ENCODE assay signal across 27 cellular contexts in genomic region chr18:54830260-54830659, GRCh38. TPM values are rescaled to one million over a fixed set of nuclear protein-coding genes. Genes with fewer than 3 reads are reported as not detected.
DNase-seq lines count a peak whose midpoint lies in the region; ATAC-seq and TF ChIP-seq lines count a peak whose summit lies in the region.
"Had no signal": no experiment of that assay in that cellular context is flagged by ENCODE, and none has a peak within 500 bp of the region (broad histone marks: within the 10 kb centered on the region; RNA-seq: fewer than 3 reads in every experiment).

No MANE protein-coding gene starts in this region.

- H3K27ac ChIP-seq in gastrocnemius medialis, result no peak overlapping the region
- H3K27ac ChIP-seq: adrenal gland, cardiac muscle cell, SK-N-MC had no signal

- peaks cover 2% of the 10 kb centered on the region for H3K36me3 ChIP-seq in skeletal muscle satellite cell (ENCODE audit: insufficient read depth, low read length)
- H3K36me3 ChIP-seq in gastrocnemius medialis, result no peaks in the 10 kb centered on the region
- H3K36me3 ChIP-seq: adrenal gland, cardiac muscle cell, HAP-1, MG63 had no signal

- peak; percentile 45 for ATAC-seq in activated T-helper 17 cell treated with anti-CD3 and anti-CD28 coated beads, Interleukin-2, amount 50 U/mL, for 72 hours (replicated peaks)
- ATAC-seq in GM21723 (IDR thresholded peaks at IDR 0.05; ENCODE audit: unreplicated experiment), result no peak
- no peak for ATAC-seq in GM18907 (IDR thresholded peaks at IDR 0.05; ENCODE audit: unreplicated experiment)
- ATAC-seq in gastrocnemius medialis, result no peak

- DNase-seq in ELR (ENCODE audit: low read depth) (peak; percentile 17), fibroblast of pulmonary artery (ENCODE audit: low read depth) (peak; percentile 17), gastrocnemius medialis (no peak)
- DNase-seq in activated T-cell treated with anti-CD3 and anti-CD28 coated beads, Interleukin-2, amount 50 U/mL, for 48 hours, result no peak
- DNase-seq: activated CD4-positive, alpha-beta T cell treated with anti-CD3 and anti-CD28 coated beads, Interleukin-2, amount 50 U/mL, for 1 hour; activated CD8-positive, alpha-beta memory T cell treated with anti-CD3 and anti-CD28 coated beads, Interleukin-2, amount 50 U/mL, for 4 hours; activated effector memory CD4-positive, alpha-beta T cell treated with anti-CD3 and anti-CD28 coated beads, Interleukin-2, amount 50 U/mL, for 16 hours; adrenal gland; CD4-positive, CD25-positive, alpha-beta regulatory T cell; foreskin fibroblast; hypothalamus; IMR-90; islet precursor cell; MG63; NCI-H146; NCI-H524; nucleus accumbens; retina had no signal

- H3K27ac Mint-ChIP-seq in activated T-helper 17 cell treated with anti-CD3 and anti-CD28 coated beads, Interleukin-2, amount 50 U/mL, for 72 hours, result no peak overlapping the region
- H3K27ac Mint-ChIP-seq: CD4-positive, CD25-positive, alpha-beta regulatory T cell; dendritic cell treated with granulocyte-macrophage colony-stimulating factor and Interleukin-4, amounts not matched to agents 40 ng/mL and 50 ng/mL, for 4 days had no signal

- no peak overlapping the region for H3K4me3 ChIP-seq in fibroblast of pulmonary artery (replicated peaks; ENCODE audit: low read depth, low read length)
- peak overlapping the region; percentile 8 for H3K4me3 ChIP-seq in skeletal muscle satellite cell (ENCODE audit: low read length)
- H3K4me3 ChIP-seq in gastrocnemius medialis, result no peak overlapping the region
- H3K4me3 ChIP-seq: adrenal gland, cardiac muscle cell, HAP-1, lung, MG63, SK-N-MC had no signal

- in situ Hi-C loops in gastrocnemius medialis (cut with MboI; ENCODE audit: low sequenced_read_pairs in 4 of 4), result no loop called here

- no peaks in the 10 kb centered on the region for H3K27me3 ChIP-seq in skeletal muscle satellite cell (ENCODE audit: control insufficient read depth, insufficient read depth, low read length)
- H3K27me3 ChIP-seq in gastrocnemius medialis, result no peaks in the 10 kb centered on the region
- H3K27me3 ChIP-seq: MG63 had no signal

- peaks cover 13% of the 10 kb centered on the region for H3K4me1 Mint-ChIP-seq in activated T-helper 17 cell treated with anti-CD3 and anti-CD28 coated beads, Interleukin-2, amount 50 U/mL, for 72 hours

- H3K9ac ChIP-seq in skeletal muscle satellite cell (ENCODE audit: low read depth, low read length), result no peak overlapping the region

- H3K9me3 Mint-ChIP-seq in activated T-helper 17 cell treated with anti-CD3 and anti-CD28 coated beads, Interleukin-2, amount 50 U/mL, for 72 hours, result peaks cover 6% of the 10 kb centered on the region

- TF ChIP-seq CTCF in fibroblast of pulmonary artery (IDR thresholded peaks at IDR 0.05; ENCODE audit: low read length, missing control alignments) (no peak), gastrocnemius medialis (IDR thresholded peaks at IDR 0.05 in 4 of 5, conservative IDR thresholded peaks at IDR 0.05 in 1 of 5) (no peak)

- H3K27me3 Mint-ChIP-seq in activated T-helper 17 cell treated with anti-CD3 and anti-CD28 coated beads, Interleukin-2, amount 50 U/mL, for 72 hours, result peaks cover 9% of the 10 kb centered on the region

- peak overlapping the region; percentile 3 for H3K4me3 Mint-ChIP-seq in activated T-helper 17 cell treated with anti-CD3 and anti-CD28 coated beads, Interleukin-2, amount 50 U/mL, for 72 hours
- H3K4me3 Mint-ChIP-seq: CD4-positive, CD25-positive, alpha-beta regulatory T cell; dendritic cell treated with granulocyte-macrophage colony-stimulating factor and Interleukin-4, amounts not matched to agents 40 ng/mL and 50 ng/mL, for 4 days had no signal

- no peaks in the 10 kb centered on the region for H3K36me3 Mint-ChIP-seq in activated T-helper 17 cell treated with anti-CD3 and anti-CD28 coated beads, Interleukin-2, amount 50 U/mL, for 72 hours (ENCODE audit: low read depth)
- H3K36me3 Mint-ChIP-seq: CD4-positive, CD25-positive, alpha-beta regulatory T cell had no signal

- H3K4me1 ChIP-seq in skeletal muscle satellite cell (ENCODE audit: control insufficient read depth, insufficient read depth, low read length) (peaks cover 5% of the 10 kb centered on the region), gastrocnemius medialis (no peaks in the 10 kb centered on the region)

- TF ChIP-seq POLR2A in gastrocnemius medialis (IDR thresholded peaks at IDR 0.05), result no peak

- H3K4me2 ChIP-seq in skeletal muscle satellite cell (ENCODE audit: low read length), result peak overlapping the region; percentile 86

- intact Hi-C loops in gastrocnemius medialis (cut with DNase I; ENCODE audit: low total_unique reads), result no loop called here

- H3K9me3 ChIP-seq in skeletal muscle satellite cell (replicated peaks; ENCODE audit: low read length) (no peaks in the 10 kb centered on the region), gastrocnemius medialis (no peaks in the 10 kb centered on the region)
- H3K9me3 ChIP-seq: adrenal gland, HAP-1, MG63 had no signal

RNA-seq across cellular contexts. Expression of gene RAB27B, which starts 2.0 kb away (rescaled TPM):
- under 1 TPM; 0.28 to 0.50 TPM for total RNA-seq in activated T-helper 17 cell treated with anti-CD3 and anti-CD28 coated beads, Interleukin-2, amount 50 U/mL, for 72 hours
- total RNA-seq in skeletal muscle satellite cell (2012; rRNA removed), result 8.5 and 34.2 TPM in 2 replicates
- total RNA-seq in gastrocnemius medialis, result under 1 TPM in 3 of 4 donors, not detected in 1; 0.02 to 0.20 (median 0.05) TPM

Comparison
In these comparisons a context has a peak if more than half of its experiments do, and no peak if none do; other contexts are left out.
1. DNase-seq: peak in ELR (single experiment) and fibroblast of pulmonary artery (single experiment); none in activated T-cell treated with anti-CD3 and anti-CD28 coated beads, Interleukin-2, amount 50 U/mL, for 48 hours (0 of 2) and gastrocnemius medialis (0 of 2).